In the genomic region with DNA sequence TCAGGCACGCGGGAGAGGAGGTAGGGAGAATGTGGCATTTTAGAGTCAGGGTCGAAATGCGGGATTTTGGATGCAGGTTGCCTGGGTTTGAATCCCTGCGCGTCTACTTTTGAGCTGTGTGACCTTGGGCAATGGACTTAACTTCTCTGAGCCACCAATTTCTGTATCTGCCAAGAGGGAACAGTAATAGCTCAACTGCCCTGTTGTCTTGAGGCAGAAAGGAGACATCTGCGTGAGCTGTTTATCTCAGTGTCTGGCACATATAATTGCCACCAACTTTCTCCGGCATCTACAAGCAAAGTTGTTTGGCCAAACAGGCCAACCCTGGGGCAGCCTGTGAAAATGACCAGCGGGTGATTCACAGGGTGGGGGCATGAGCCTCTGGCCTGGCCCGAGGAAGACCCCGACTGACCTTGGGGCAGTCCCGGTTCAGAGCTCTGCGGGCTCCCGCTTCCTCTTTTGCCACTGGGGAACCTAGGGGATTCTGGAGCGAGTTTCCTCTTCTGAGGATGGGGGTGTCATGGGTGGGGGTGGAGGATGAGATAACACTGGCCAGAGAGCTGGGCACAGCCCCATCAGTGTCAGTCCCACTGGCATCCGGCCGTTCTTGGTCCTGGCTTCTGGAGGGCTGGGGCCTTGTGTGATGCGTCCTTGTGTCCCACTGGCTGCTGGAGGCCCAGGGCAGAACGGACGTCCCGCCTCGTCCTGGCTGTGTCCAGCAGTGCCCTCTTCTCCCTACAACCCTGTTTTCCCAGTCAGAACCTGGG, we compare ENCODE assay signal across 8 cellular contexts. TPM values are rescaled to one million over a fixed set of nuclear protein-coding genes. Genes with fewer than 3 reads are reported as not detected.
A peak's percentile ranks its signal among the peaks of the same experiment; 100 is the strongest.
DNase-seq lines count a peak whose midpoint lies in the region; TF ChIP-seq lines count a peak whose summit lies in the region.

No MANE protein-coding gene starts in this region.

- TF ChIP-seq CTCF in cardiac fibroblast (IDR thresholded peaks at IDR 0.05; ENCODE audit: low read depth, low read length) (no peak), liver (IDR thresholded peaks at IDR 0.05; ENCODE audit: low read depth, low read length, missing input control) (no peak), suprapubic skin (IDR thresholded peaks at IDR 0.05) (no peak)

- peak overlapping the region in 1 of 2 donors; percentile 28 for H3K9ac ChIP-seq in liver (ENCODE audit: low read depth in 1 of 2, low read length in 2 of 2)

- H3K4me3 ChIP-seq in cardiac fibroblast (replicated peaks in 1 of 2; ENCODE audit: low read depth in 2 of 2, low read length in 2 of 2): peak overlapping the region; percentile 72 to 74
- peak overlapping the region in 2 of 3 donors; percentile 58 to 80 for H3K4me3 ChIP-seq in liver (ENCODE audit: low read depth in 1 of 3, low read length in 3 of 3)
- H3K4me3 ChIP-seq in suprapubic skin: peak overlapping the region; percentile 95

- TF ChIP-seq POLR2A in suprapubic skin (IDR thresholded peaks at IDR 0.05): peak in 1 of 2 donors; percentile 12

- TF ChIP-seq RAD21 in liver (IDR thresholded peaks at IDR 0.05): no peak

- POLR2A ChIA-PET in HEK293T (lab: Yijun Ruan, JAX): no interaction called here

- WGBS in liver: 50% methylated on average over 22 of the region's 22 CpGs
- WGBS in suprapubic skin: 20% methylated on average over 7 of the region's 22 CpGs

- H3K4me1 ChIP-seq in liver (ENCODE audit: control insufficient read depth in 4 of 4, insufficient read depth in 4 of 4, low read length in 3 of 4) (peaks cover 0 to 45% (median 10%) of the 10 kb centered on the region in 4 donors), suprapubic skin (peaks cover 68% of the 10 kb centered on the region)

- DNase-seq in CMK (ENCODE audit: low read depth) (peak; percentile 74), MV-4-11 (lab: John Stamatoyannopoulos, UW) (peak; percentile 84), cardiac fibroblast (ENCODE audit: low read depth in 2 of 2) (peak; percentile 38 to 44), suprapubic skin (ENCODE audit: low spot score in 2 of 2) (no peak), HEK293T (ENCODE audit: extremely low spot score) (no peak), NCI-H1436 (lab: John Stamatoyannopoulos, UW) (no peak), NCI-H1105 (lab: John Stamatoyannopoulos, UW) (no peak)

- H3K27ac ChIP-seq in liver (ENCODE audit: low read depth in 1 of 2, low read length in 2 of 2) (peak overlapping the region; percentile 71 to 80), suprapubic skin (peak overlapping the region; percentile 84)

- no peak for TF ChIP-seq EP300 in suprapubic skin (IDR thresholded peaks at IDR 0.05)

- H3K36me3 ChIP-seq in liver (ENCODE audit: control insufficient read depth in 4 of 4, insufficient read depth in 3 of 4, low read depth in 1 of 4, low read length in 3 of 4) (no peaks in the 10 kb centered on the region), suprapubic skin (no peaks in the 10 kb centered on the region)

- H3K27me3 ChIP-seq in liver (ENCODE audit: control insufficient read depth in 4 of 4, insufficient read depth in 4 of 4, low read length in 3 of 4) (no peaks in the 10 kb centered on the region), suprapubic skin (no peaks in the 10 kb centered on the region)

- no peaks in the 10 kb centered on the region for H3K9me3 ChIP-seq in liver (ENCODE audit: control insufficient read depth in 4 of 4, low read length in 3 of 4)
- H3K9me3 ChIP-seq in suprapubic skin: no peaks in the 10 kb centered on the region

- CTCF ChIA-PET in HEK293T (lab: Yijun Ruan, JAX): no interaction called here

TF ChIP-seq in liver, 16 proteins besides CTCF, POLR2A, EP300 and RAD21:
- peak; percentile 13 for TF ChIP-seq SP1 (IDR thresholded peaks at IDR 0.05)
- TF ChIP-seq FOXA1 (IDR thresholded peaks at IDR 0.05): no peak
- TF ChIP-seq NR2F2 (IDR thresholded peaks at IDR 0.05): peak; percentile 72
- no peak for TF ChIP-seq JUND (IDR thresholded peaks at IDR 0.05)
- TF ChIP-seq, protein P1, sequence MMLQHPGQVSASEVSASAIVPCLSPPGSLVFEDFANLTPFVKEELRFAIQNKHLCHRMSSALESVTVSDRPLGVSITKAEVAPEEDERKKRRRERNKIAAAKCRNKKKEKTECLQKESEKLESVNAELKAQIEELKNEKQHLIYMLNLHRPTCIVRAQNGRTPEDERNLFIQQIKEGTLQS (IDR thresholded peaks at IDR 0.05): no peak

TF ChIP-seq in HEK293T, 16 proteins besides CTCF, POLR2A, EP300 and RAD21:
- no peak for TF ChIP-seq LEF1 (IDR thresholded peaks at IDR 0.05; ENCODE audit: borderline replicate concordance)

RNA-seq across cellular contexts. Expression of gene SNN, which starts 1.3 kb away (rescaled TPM):
- total RNA-seq in liver (1 to 10 TPM; 5.7 to 6.2 TPM), suprapubic skin (10 to 100 TPM; 17.0 to 32.7 (median 24.6) TPM)
- polyA plus RNA-seq in liver: 1 to 10 TPM; 2.5 to 5.0 TPM

Comparison
In these comparisons a context has a peak if more than half of its experiments do, and no peak if none do; other contexts are left out.
1. DNase-seq: peak in CMK (single experiment), MV-4-11 (single experiment) and cardiac fibroblast (2 of 2); none in suprapubic skin (0 of 2), HEK293T (single experiment), NCI-H1436 (single experiment) and NCI-H1105 (single experiment).
2. Peak in every context shown above with its lines, with median percentiles within 50 percentile points of each other: H3K4me3 ChIP-seq.